22 cellular contexts compared by ENCODE assay signal in genomic region chr5:149725296-149725695, GRCh38.
"Had no signal": no experiment of that assay in that cellular context is flagged by ENCODE, and none has a peak within 500 bp of the region (broad histone marks: within the 10 kb centered on the region; RNA-seq: fewer than 3 reads in every experiment).

No MANE protein-coding gene starts in this region.

- H3K27ac ChIP-seq: colonic mucosa, gastrocnemius medialis, hepatocyte, left lung, lower lobe of right lung, prostate gland, right atrium auricular region, sigmoid colon, spleen, thoracic aorta, transverse colon, vagina had no signal

- H3K9me3 ChIP-seq: colonic mucosa, gastrocnemius medialis, left lung, lower lobe of right lung, prostate gland, right atrium auricular region, sigmoid colon, spleen, thoracic aorta, transverse colon, vagina had no signal

- H3K4me1 ChIP-seq: prostate gland had no signal

- H2AFZ ChIP-seq: hepatocyte had no signal

- H3K4me2 ChIP-seq: hepatocyte had no signal

- DNase-seq: colonic mucosa; effector memory CD8-positive, alpha-beta T cell; erythroblast; foreskin fibroblast; gastrocnemius medialis; left cardiac atrium; left lung; lower lobe of right lung; naive thymus-derived CD8-positive, alpha-beta T cell; nephron progenitor cell; nucleus accumbens; sigmoid colon; spleen; stimulated activated naive B cell treated with anti-CD40 and anti-IgM and Interleukin-4, amounts not matched to agents 10 μg/mL and 1 μg/mL and 100 μg/mL, for 72 hours; transverse colon had no signal

- FAIRE-seq: endometrium, islet of Langerhans had no signal

- H3K79me2 ChIP-seq: hepatocyte had no signal

- H3K36me3 ChIP-seq: colonic mucosa, gastrocnemius medialis, left lung, lower lobe of right lung, prostate gland, right atrium auricular region, sigmoid colon, spleen, thoracic aorta, transverse colon, vagina had no signal

- H3K4me3 ChIP-seq: colonic mucosa, gastrocnemius medialis, hepatocyte, left lung, lower lobe of right lung, prostate gland, right atrium auricular region, sigmoid colon, spleen, thoracic aorta, transverse colon, vagina had no signal

- ATAC-seq: effector memory CD8-positive, alpha-beta T cell; gastrocnemius medialis; left cardiac atrium; left lung; lower lobe of right lung had no signal

- H3K27me3 ChIP-seq: colonic mucosa, gastrocnemius medialis, hepatocyte, right atrium auricular region, sigmoid colon, transverse colon, vagina had no signal
